Comparison of ENCODE assay signal across 2 cellular contexts in genomic region chr11:124844664-124845079, GRCh38.
TF ChIP-seq lines count a peak whose summit lies in the region.

No MANE protein-coding gene starts in this region.

TF ChIP-seq in A549, 52 proteins besides CTCF, POLR2A, EP300 and RAD21:
- TF ChIP-seq NFE2L2 (conservative IDR thresholded peaks at IDR 0.05; ENCODE audit: low read length), result no peak
- no peak for TF ChIP-seq FOXS1 (CRISPR knock-in tag; IDR thresholded peaks at IDR 0.05)
- no peak for TF ChIP-seq TFCP2L1 (CRISPR knock-in tag; IDR thresholded peaks at IDR 0.05)
- no peak for TF ChIP-seq ELK1 (IDR thresholded peaks at IDR 0.05; ENCODE audit: low read depth, low read length)
- TF ChIP-seq ESRRA (IDR thresholded peaks at IDR 0.05; ENCODE audit: borderline replicate concordance, low read length), result no peak
- no peak for TF ChIP-seq CHD2 (IDR thresholded peaks at IDR 0.05; ENCODE audit: low read length, partially characterized antibody)
- no peak for TF ChIP-seq ATOH8 (CRISPR knock-in tag; IDR thresholded peaks at IDR 0.05; ENCODE audit: low read depth)
- no peak for TF ChIP-seq MAFK (IDR thresholded peaks at IDR 0.05; ENCODE audit: partially characterized antibody)
- no peak for TF ChIP-seq HES2 (IDR thresholded peaks at IDR 0.05)
- TF ChIP-seq PBX3 (IDR thresholded peaks at IDR 0.05), result no peak
- TF ChIP-seq FOSB (CRISPR knock-in tag; IDR thresholded peaks at IDR 0.05), result no peak
- TF ChIP-seq USF2 (IDR thresholded peaks at IDR 0.05), result no peak
- TF ChIP-seq CBX2 (IDR thresholded peaks at IDR 0.05; ENCODE audit: borderline replicate concordance, low read depth), result no peak
- no peak for TF ChIP-seq NR3C1 (IDR thresholded peaks at IDR 0.05)
TF ChIP-seq in A549: peak in this region for 0.

TF ChIP-seq in H1, 55 proteins besides CTCF, POLR2A, EP300 and RAD21:
- peak; percentile 53; the same call in 1 of the 2 replicates for TF ChIP-seq SUZ12 (IDR thresholded peaks at IDR 0.05; ENCODE audit: low read length)
- TF ChIP-seq USF2 (IDR thresholded peaks at IDR 0.05; ENCODE audit: low read length), result no peak
- no peak for TF ChIP-seq NRF1 (IDR thresholded peaks at IDR 0.05; ENCODE audit: low read depth, low read length)
- TF ChIP-seq TEAD4 (IDR thresholded peaks at IDR 0.05; ENCODE audit: low read depth, low read length), result no peak
- no peak for TF ChIP-seq SP1 (IDR thresholded peaks at IDR 0.05; ENCODE audit: low read depth, low read length)
- no peak for TF ChIP-seq ASH2L (IDR thresholded peaks at IDR 0.05; ENCODE audit: low read length)
- TF ChIP-seq PHF8 (conservative IDR thresholded peaks at IDR 0.05; ENCODE audit: low read depth, low read length), result no peak
- TF ChIP-seq TAF1 (IDR thresholded peaks at IDR 0.05; ENCODE audit: low read depth, low read length), result no peak
- no peak for TF ChIP-seq JUN (IDR thresholded peaks at IDR 0.05; ENCODE audit: low read depth, low read length)
- no peak for TF ChIP-seq SP2 (IDR thresholded peaks at IDR 0.05; ENCODE audit: low read length)
- TF ChIP-seq TAF7 (optimal IDR thresholded peaks at IDR 0.05; ENCODE audit: borderline replicate concordance, low read depth, low read length), result no peak
- peak; percentile 65 for TF ChIP-seq EZH2 (IDR thresholded peaks at IDR 0.05; ENCODE audit: low read depth, low read length, severe bottlenecking)
- TF ChIP-seq HDAC6 (IDR thresholded peaks at IDR 0.05; ENCODE audit: low read depth, low read length), result no peak
